ENCODE assay signal across 1 cellular context in genomic region chr17:17498606-17499301, GRCh38.
TF ChIP-seq lines count a peak whose summit lies in the region.

No MANE protein-coding gene starts in this region.

TF ChIP-seq in GM23338, 12 proteins besides CTCF, POLR2A, EP300 and RAD21 (continued from another document):
- no peak for TF ChIP-seq ZNF462 (CRISPR knock-in tag; IDR thresholded peaks at IDR 0.05)
- TF ChIP-seq EZH2phosphoT487 (IDR thresholded peaks at IDR 0.05; ENCODE audit: unreplicated experiment): no peak
- TF ChIP-seq STAT1 (IDR thresholded peaks at IDR 0.05; ENCODE audit: unreplicated experiment): no peak
- no peak for TF ChIP-seq REST (IDR thresholded peaks at IDR 0.05; ENCODE audit: unreplicated experiment)
- no peak for TF ChIP-seq NANOG (IDR thresholded peaks at IDR 0.05; ENCODE audit: borderline replicate concordance)
- no peak for TF ChIP-seq ETS1 (IDR thresholded peaks at IDR 0.05)
- TF ChIP-seq ZNF114 (CRISPR knock-in tag; IDR thresholded peaks at IDR 0.05): no peak
